ENCODE assay signal across 12 cellular contexts in the genomic region with DNA sequence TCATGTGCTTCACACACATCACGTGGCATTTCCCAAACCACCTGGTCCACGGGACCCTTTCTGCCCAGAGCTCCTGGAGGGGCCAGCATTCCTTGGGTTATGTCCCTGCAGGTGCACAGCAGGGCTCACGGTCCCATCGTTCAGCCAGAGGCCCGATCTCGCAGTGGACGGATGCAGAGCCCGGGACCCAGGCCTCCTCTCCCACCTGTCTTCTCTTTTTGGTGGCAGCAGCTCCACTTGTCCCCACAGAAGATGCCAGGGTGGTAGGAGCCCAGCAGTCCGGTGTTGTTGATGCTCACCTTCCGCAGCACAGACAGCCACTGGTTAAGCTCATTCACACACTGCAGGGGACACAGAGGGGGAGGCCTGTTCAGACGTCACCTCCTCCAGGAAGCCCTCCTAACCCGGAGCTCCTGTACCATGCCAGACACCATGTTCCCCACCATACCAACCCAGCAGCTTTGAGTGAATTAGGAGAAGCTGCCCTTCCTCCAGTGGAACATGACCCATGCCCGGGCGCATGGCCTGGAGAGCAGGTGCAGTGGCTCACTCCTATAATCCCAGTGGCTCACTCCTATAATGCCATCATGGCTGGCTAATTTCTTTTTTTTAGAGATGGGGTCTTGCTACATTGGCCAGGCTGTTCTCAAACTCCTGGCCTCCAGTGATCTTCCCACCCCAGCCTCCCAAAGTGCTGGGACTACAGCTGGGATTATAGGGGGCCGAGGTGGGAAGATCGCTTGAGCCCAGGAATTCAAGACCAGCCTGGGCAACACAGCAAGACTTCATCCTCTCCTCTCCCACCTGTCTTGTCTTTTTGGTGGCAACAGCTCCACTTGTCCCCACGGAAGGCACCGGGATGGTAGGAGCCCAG. TPM values are rescaled to one million over a fixed set of nuclear protein-coding genes. Genes with fewer than 3 reads are reported as not detected.
"Had no signal": no experiment of that assay in that cellular context is flagged by ENCODE, and none has a peak within 500 bp of the region (broad histone marks: within the 10 kb centered on the region; RNA-seq: fewer than 3 reads in every experiment).

No MANE protein-coding gene starts in this region.

RNA-seq across cellular contexts. Expression of gene PGAM2, which starts 31.2 kb away (rescaled TPM):
- total RNA-seq: activated CD8-positive, alpha-beta memory T cell treated with anti-CD3 and anti-CD28 coated beads for 36 hours; ascending aorta had no signal

RNA-seq across cellular contexts. Expression of gene SPDYE1, which starts 36.5 kb away (rescaled TPM):
- total RNA-seq: activated B cell treated with CpG ODN at 0.5 μM for 24 hours; activated CD4-positive, alpha-beta memory T cell treated with anti-CD3 and anti-CD28 coated beads for 36 hours; activated CD4-positive, alpha-beta T cell treated with anti-CD3 and anti-CD28 coated beads, Interleukin-2, amount 10 ng/mL, durations not matched to agents 24 days and 14 days; activated CD8-positive, alpha-beta memory T cell treated with anti-CD3 and anti-CD28 coated beads for 36 hours; activated CD8-positive, alpha-beta T cell treated with anti-CD3 and anti-CD28 coated beads for 36 hours; activated naive CD4-positive, alpha-beta T cell treated with anti-CD3 and anti-CD28 coated beads for 36 hours; activated naive CD4-positive, alpha-beta T cell treated with anti-CD3 and anti-CD28 coated beads, Interleukin-2, amount 50 U/mL, for 72 hours; activated naive CD8-positive, alpha-beta T cell treated with anti-CD3 and anti-CD28 coated beads for 36 hours; activated T-helper 2 cell treated with anti-CD3 and anti-CD28 coated beads, Interferon-gamma antibody, Interleukin-2, Interleukin-4, amounts not matched to agents 10 μg/mL and 5 μg/mL and 100 μg/mL, durations not matched to agents 14 hours and 24 hours and 36 hours; ascending aorta; bronchial epithelial cell; cardiac muscle cell had no signal
